8 cellular contexts compared by ENCODE assay signal in genomic region chr7:116576350-116577319, GRCh38. TPM values are rescaled to one million over a fixed set of nuclear protein-coding genes. Genes with fewer than 3 reads are reported as not detected.
DNase-seq lines count a peak whose midpoint lies in the region; ATAC-seq and TF ChIP-seq lines count a peak whose summit lies in the region.

No MANE protein-coding gene starts in this region.

- H3K9me3 ChIP-seq in cardiac muscle cell (ENCODE audit: low read depth) (no peaks in the 10 kb centered on the region), upper lobe of right lung (no peaks in the 10 kb centered on the region), endodermal cell (ENCODE audit: control insufficient read depth, low read length) (peaks cover 8% of the 10 kb centered on the region)

- intact Hi-C loops in cardiac septum (cut with DNase I) (loop anchor here (5.0 kb wide), 1 partner anchor 134 kb away; no protein-coding TSS in a partner anchor), upper lobe of right lung (cut with DNase I) (loop anchor here (10.0 kb wide), 1 partner anchor 52 kb away; the partner anchor contains the start of gene CAV1)

- peak; percentile 13 for TF ChIP-seq CTCF in cardiac muscle cell (IDR thresholded peaks at IDR 0.05; ENCODE audit: low read depth, low read length)
- no peak for TF ChIP-seq CTCF in fibroblast of the aortic adventitia (IDR thresholded peaks at IDR 0.05; ENCODE audit: insufficient read depth, low read length)
- no peak for TF ChIP-seq CTCF in upper lobe of right lung (IDR thresholded peaks at IDR 0.05)
- TF ChIP-seq CTCF in endodermal cell (conservative IDR thresholded peaks at IDR 0.05), result no peak

- no peaks in the 10 kb centered on the region for H3K27me3 Mint-ChIP-seq in endodermal cell (ENCODE audit: insufficient read depth)

- ATAC-seq in upper lobe of right lung, result peak; percentile 51

- no peak overlapping the region for H3K27ac Mint-ChIP-seq in endodermal cell

- H3K9me3 Mint-ChIP-seq in endodermal cell, result peaks cover 5% of the 10 kb centered on the region

- H3K4me3 ChIP-seq in cardiac muscle cell (no peak overlapping the region), fibroblast of the aortic adventitia (ENCODE audit: low read depth, low read length) (no peak overlapping the region), upper lobe of right lung (no peak overlapping the region), endodermal cell (ENCODE audit: low read length) (no peak overlapping the region)

- H3K4me1 ChIP-seq in cardiac muscle cell (ENCODE audit: low read depth) (peaks cover 14% of the 10 kb centered on the region), upper lobe of right lung (peaks cover 16% of the 10 kb centered on the region), endodermal cell (ENCODE audit: control insufficient read depth, insufficient read depth, low read length) (peaks cover 12% of the 10 kb centered on the region)

- H3K27ac ChIP-seq in cardiac muscle cell, result no peak overlapping the region
- H3K27ac ChIP-seq in upper lobe of right lung, result no peak overlapping the region
- H3K27ac ChIP-seq in endodermal cell (ENCODE audit: low read depth, low read length), result no peak overlapping the region

- H3K27me3 ChIP-seq in cardiac muscle cell, result no peaks in the 10 kb centered on the region
- H3K27me3 ChIP-seq in upper lobe of right lung, result no peaks in the 10 kb centered on the region
- no peaks in the 10 kb centered on the region for H3K27me3 ChIP-seq in endodermal cell (ENCODE audit: control insufficient read depth, insufficient read depth, low read length, poor library complexity, severe bottlenecking)

- H3K9ac ChIP-seq in endodermal cell (ENCODE audit: extremely low read depth, low read length, poor library complexity, severe bottlenecking), result no peak overlapping the region

- H3K36me3 Mint-ChIP-seq in endodermal cell (ENCODE audit: low read depth), result no peaks in the 10 kb centered on the region

- peaks cover 9% of the 10 kb centered on the region for H3K4me1 Mint-ChIP-seq in endodermal cell

- H3K36me3 ChIP-seq in cardiac muscle cell (no peaks in the 10 kb centered on the region), upper lobe of right lung (no peaks in the 10 kb centered on the region), endodermal cell (ENCODE audit: control insufficient read depth, insufficient read depth, low read length) (no peaks in the 10 kb centered on the region)

- no peak overlapping the region for H3K4me3 Mint-ChIP-seq in endodermal cell

- DNase-seq in cardiac muscle cell (ENCODE audit: low read depth in 1 of 2, low spot score in 1 of 2), result peak in 1 of 2 donors; percentile 89
- DNase-seq in cardiac septum (ENCODE audit: low spot score), result no peak
- DNase-seq in NCI-H226, result peak; percentile 81
- peak; percentile 93 for DNase-seq in fibroblast of the aortic adventitia (ENCODE audit: low read depth)
- no peak for DNase-seq in upper lobe of right lung
- no peak for DNase-seq in endodermal cell
- DNase-seq in HuH-7.5 (ENCODE audit: low spot score), result no peak
- DNase-seq in DMS153 (lab: John Stamatoyannopoulos, UW), result no peak

- 89 to 100% methylated on average over 2 to 7 of the region's 7 CpGs for WGBS in endodermal cell (ENCODE audit: insufficient coverage in 1 of 2, insufficient read length in 1 of 2), 2 experiments

RNA-seq across cellular contexts. Expression of gene CAV1, which starts 51.8 kb away (rescaled TPM):
- 0.69 and 3.5 TPM in 2 replicates for total RNA-seq in cardiac muscle cell
- polyA plus RNA-seq in cardiac muscle cell, result 1.8 and 3.2 TPM in 2 replicates
- 311 TPM for total RNA-seq in cardiac septum
- total RNA-seq in fibroblast of the aortic adventitia (ENCODE audit: low replicate concordance), result 154 and 598 TPM in 2 replicates
- total RNA-seq in upper lobe of right lung, result 695 TPM
- total RNA-seq in endodermal cell, result 1 to 10 TPM; 4.9 to 8.8 TPM
- polyA plus RNA-seq in endodermal cell (2013, experiment 1 of 2), result 7.3 TPM
- polyA plus RNA-seq in endodermal cell (2013, experiment 2 of 2), result 9.3 TPM

Comparison
In these comparisons a context has a peak if more than half of its experiments do, and no peak if none do; other contexts are left out.
1. RNA of gene CAV1, which starts 51.8 kb away (total RNA-seq): 695 TPM in upper lobe of right lung (single experiment), 154 to 598 TPM in fibroblast of the aortic adventitia and 311 TPM in cardiac septum (single experiment); 4.9 to 8.8 TPM in endodermal cell and 0.69 to 3.5 TPM in cardiac muscle cell; every median in the first group is over 10 times any median in the second.
2. DNase-seq: peak in NCI-H226 (single experiment) and fibroblast of the aortic adventitia (single experiment); none in cardiac septum (single experiment), upper lobe of right lung (single experiment), endodermal cell (single experiment), HuH-7.5 (single experiment) and DMS153 (single experiment).